1 cellular context compared by ENCODE assay signal in the genomic region with DNA sequence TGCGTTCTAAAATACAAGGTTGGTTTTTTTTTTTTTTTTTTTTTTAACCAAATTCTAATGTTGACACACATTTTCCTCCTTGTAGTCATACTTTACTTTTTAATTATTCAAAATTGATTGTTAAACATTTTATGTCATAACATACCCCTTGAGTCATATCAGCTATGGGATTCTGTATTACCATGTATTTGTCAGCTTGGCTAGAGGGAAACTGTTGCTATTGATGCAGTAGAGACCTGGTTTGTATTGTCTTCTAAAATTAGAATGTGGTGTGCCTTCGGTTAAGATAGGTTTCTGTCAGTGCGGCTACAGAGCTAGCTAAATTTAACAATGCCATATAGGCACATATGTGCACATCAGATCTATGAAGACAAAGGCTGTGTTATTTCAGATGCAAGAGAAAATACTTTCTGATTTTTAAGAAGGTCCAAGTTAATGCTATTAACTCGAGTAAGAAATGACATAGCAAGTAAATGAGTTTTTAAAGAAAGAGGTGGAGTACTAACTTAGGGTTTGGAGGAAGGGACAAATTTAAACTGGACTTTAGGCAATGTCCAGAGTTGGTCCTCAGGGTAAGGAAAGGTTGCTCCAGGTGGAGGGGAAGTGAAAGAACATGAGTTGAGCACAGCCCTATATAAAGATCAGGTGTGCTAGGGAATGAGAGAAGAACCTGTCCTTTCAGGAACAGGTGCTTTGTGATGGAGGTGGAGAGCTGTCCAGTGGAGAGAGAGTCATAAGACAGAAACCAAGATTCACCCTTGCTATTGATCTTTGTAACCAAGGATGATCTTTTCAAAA.
TF ChIP-seq lines count a peak whose summit lies in the region.

No MANE protein-coding gene starts in this region.

TF ChIP-seq in GM12878, 131 proteins besides CTCF, POLR2A, EP300 and RAD21 (continued from another document and continues in another):
- no peak for TF ChIP-seq REST (IDR thresholded peaks at IDR 0.05; ENCODE audit: low read depth, low read length)
- no peak for TF ChIP-seq ZNF274 (IDR thresholded peaks at IDR 0.05; ENCODE audit: insufficient read depth, insufficient read length)
- 0 out of 4 replicates have a peak, but pooled peaks of 1 of the 2 experiments have one; percentile 38 for TF ChIP-seq SRF (IDR thresholded peaks at IDR 0.05; ENCODE audit: low read depth in 2 of 2, low read length in 2 of 2)
- no peak for TF ChIP-seq TCF3 (IDR thresholded peaks at IDR 0.05; ENCODE audit: borderline replicate concordance, insufficient read depth, low read depth, low read length)
- peak; percentile 74 for TF ChIP-seq NFIC (IDR thresholded peaks at IDR 0.05; ENCODE audit: low read depth, low read length)
- TF ChIP-seq ZNF24 (IDR thresholded peaks at IDR 0.05): no peak
- TF ChIP-seq RFX5 (IDR thresholded peaks at IDR 0.05; ENCODE audit: low read depth, low read length): no peak
- TF ChIP-seq, protein P1, sequence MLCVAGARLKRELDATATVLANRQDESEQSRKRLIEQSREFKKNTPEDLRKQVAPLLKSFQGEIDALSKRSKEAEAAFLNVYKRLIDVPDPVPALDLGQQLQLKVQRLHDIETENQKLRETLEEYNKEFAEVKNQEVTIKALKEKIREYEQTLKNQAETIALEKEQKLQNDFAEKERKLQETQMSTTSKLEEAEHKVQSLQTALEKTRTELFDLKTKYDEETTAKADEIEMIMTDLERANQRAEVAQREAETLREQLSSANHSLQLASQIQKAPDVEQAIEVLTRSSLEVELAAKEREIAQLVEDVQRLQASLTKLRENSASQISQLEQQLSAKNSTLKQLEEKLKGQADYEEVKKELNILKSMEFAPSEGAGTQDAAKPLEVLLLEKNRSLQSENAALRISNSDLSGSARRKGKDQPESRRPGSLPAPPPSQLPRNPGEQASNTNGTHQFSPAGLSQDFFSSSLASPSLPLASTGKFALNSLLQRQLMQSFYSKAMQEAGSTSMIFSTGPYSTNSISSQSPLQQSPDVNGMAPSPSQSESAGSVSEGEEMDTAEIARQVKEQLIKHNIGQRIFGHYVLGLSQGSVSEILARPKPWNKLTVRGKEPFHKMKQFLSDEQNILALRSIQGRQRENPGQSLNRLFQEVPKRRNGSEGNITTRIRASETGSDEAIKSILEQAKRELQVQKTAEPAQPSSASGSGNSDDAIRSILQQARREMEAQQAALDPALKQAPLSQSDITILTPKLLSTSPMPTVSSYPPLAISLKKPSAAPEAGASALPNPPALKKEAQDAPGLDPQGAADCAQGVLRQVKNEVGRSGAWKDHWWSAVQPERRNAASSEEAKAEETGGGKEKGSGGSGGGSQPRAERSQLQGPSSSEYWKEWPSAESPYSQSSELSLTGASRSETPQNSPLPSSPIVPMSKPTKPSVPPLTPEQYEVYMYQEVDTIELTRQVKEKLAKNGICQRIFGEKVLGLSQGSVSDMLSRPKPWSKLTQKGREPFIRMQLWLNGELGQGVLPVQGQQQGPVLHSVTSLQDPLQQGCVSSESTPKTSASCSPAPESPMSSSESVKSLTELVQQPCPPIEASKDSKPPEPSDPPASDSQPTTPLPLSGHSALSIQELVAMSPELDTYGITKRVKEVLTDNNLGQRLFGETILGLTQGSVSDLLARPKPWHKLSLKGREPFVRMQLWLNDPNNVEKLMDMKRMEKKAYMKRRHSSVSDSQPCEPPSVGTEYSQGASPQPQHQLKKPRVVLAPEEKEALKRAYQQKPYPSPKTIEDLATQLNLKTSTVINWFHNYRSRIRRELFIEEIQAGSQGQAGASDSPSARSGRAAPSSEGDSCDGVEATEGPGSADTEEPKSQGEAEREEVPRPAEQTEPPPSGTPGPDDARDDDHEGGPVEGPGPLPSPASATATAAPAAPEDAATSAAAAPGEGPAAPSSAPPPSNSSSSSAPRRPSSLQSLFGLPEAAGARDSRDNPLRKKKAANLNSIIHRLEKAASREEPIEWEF (IDR thresholded peaks at IDR 0.05; ENCODE audit: insufficient replicate concordance, low read depth, low read length): no peak
- no peak for TF ChIP-seq SMAD5 (IDR thresholded peaks at IDR 0.05; ENCODE audit: low read depth)
- peak; percentile 86 for TF ChIP-seq RUNX3 (IDR thresholded peaks at IDR 0.05; ENCODE audit: low read length)
- TF ChIP-seq POU2F2 (IDR thresholded peaks at IDR 0.05; ENCODE audit: borderline replicate concordance, low read depth, low read length): peak; percentile 43; the same call in 1 of the 3 replicates
- no peak for TF ChIP-seq ZBTB11 (CRISPR knock-in tag; IDR thresholded peaks at IDR 0.05)
- peak; percentile 75 for TF ChIP-seq JUNB (IDR thresholded peaks at IDR 0.05)
- TF ChIP-seq ETV6 (conservative IDR thresholded peaks at IDR 0.05 in 1 of 2, IDR thresholded peaks at IDR 0.05 in 1 of 2; ENCODE audit: borderline replicate concordance in 1 of 2, low read depth in 1 of 2): no peak
- TF ChIP-seq IKZF1 (conservative IDR thresholded peaks at IDR 0.05): peak; percentile 43; the same call in 1 of the 2 replicates
- no peak for TF ChIP-seq CEBPB (IDR thresholded peaks at IDR 0.05; ENCODE audit: borderline replicate concordance in 1 of 2, low read depth in 2 of 2, low read length in 2 of 2)
- TF ChIP-seq ATF7 (IDR thresholded peaks at IDR 0.05; ENCODE audit: low read depth): peak; percentile 76
- TF ChIP-seq JUND (IDR thresholded peaks at IDR 0.05; ENCODE audit: low read depth, low read length): no peak; the same call in 1 of the 2 replicates
- TF ChIP-seq, protein P2, sequence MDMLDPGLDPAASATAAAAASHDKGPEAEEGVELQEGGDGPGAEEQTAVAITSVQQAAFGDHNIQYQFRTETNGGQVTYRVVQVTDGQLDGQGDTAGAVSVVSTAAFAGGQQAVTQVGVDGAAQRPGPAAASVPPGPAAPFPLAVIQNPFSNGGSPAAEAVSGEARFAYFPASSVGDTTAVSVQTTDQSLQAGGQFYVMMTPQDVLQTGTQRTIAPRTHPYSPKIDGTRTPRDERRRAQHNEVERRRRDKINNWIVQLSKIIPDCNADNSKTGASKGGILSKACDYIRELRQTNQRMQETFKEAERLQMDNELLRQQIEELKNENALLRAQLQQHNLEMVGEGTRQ (IDR thresholded peaks at IDR 0.05; ENCODE audit: borderline replicate concordance, low read depth, low read length): no peak
- no peak for TF ChIP-seq TCF12 (IDR thresholded peaks at IDR 0.05; ENCODE audit: low read depth, low read length)
- peak; percentile 24; the same call in 1 of the 2 replicates for TF ChIP-seq ZBED1 (IDR thresholded peaks at IDR 0.05; ENCODE audit: borderline replicate concordance)
- TF ChIP-seq, protein P3, sequence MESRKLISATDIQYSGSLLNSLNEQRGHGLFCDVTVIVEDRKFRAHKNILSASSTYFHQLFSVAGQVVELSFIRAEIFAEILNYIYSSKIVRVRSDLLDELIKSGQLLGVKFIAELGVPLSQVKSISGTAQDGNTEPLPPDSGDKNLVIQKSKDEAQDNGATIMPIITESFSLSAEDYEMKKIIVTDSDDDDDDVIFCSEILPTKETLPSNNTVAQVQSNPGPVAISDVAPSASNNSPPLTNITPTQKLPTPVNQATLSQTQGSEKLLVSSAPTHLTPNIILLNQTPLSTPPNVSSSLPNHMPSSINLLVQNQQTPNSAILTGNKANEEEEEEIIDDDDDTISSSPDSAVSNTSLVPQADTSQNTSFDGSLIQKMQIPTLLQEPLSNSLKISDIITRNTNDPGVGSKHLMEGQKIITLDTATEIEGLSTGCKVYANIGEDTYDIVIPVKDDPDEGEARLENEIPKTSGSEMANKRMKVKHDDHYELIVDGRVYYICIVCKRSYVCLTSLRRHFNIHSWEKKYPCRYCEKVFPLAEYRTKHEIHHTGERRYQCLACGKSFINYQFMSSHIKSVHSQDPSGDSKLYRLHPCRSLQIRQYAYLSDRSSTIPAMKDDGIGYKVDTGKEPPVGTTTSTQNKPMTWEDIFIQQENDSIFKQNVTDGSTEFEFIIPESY (IDR thresholded peaks at IDR 0.05): no peak
- TF ChIP-seq KDM1A (IDR thresholded peaks at IDR 0.05; ENCODE audit: borderline replicate concordance): no peak
- TF ChIP-seq CBFB (IDR thresholded peaks at IDR 0.05; ENCODE audit: low read depth): no peak
- no peak for TF ChIP-seq TCF7 (IDR thresholded peaks at IDR 0.05; ENCODE audit: borderline replicate concordance)
- TF ChIP-seq CHD1 (IDR thresholded peaks at IDR 0.05; ENCODE audit: low read depth, low read length): no peak
- no peak for TF ChIP-seq EGR1 (IDR thresholded peaks at IDR 0.05; ENCODE audit: borderline replicate concordance in 1 of 2, low read depth in 2 of 2, low read length in 2 of 2)
- no peak for TF ChIP-seq PML (IDR thresholded peaks at IDR 0.05; ENCODE audit: low read length)
- TF ChIP-seq, protein P4, sequence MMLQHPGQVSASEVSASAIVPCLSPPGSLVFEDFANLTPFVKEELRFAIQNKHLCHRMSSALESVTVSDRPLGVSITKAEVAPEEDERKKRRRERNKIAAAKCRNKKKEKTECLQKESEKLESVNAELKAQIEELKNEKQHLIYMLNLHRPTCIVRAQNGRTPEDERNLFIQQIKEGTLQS (IDR thresholded peaks at IDR 0.05; ENCODE audit: borderline replicate concordance, extremely low read depth, low read depth, low read length): no peak
- no peak for TF ChIP-seq NRF1 (conservative IDR thresholded peaks at IDR 0.05; ENCODE audit: low read depth, low read length)
- TF ChIP-seq HSF1 (IDR thresholded peaks at IDR 0.05; ENCODE audit: low read depth, low read length): no peak
- TF ChIP-seq PBX3 (IDR thresholded peaks at IDR 0.05; ENCODE audit: insufficient replicate concordance, low read depth, low read length): no peak
- TF ChIP-seq, protein P5, sequence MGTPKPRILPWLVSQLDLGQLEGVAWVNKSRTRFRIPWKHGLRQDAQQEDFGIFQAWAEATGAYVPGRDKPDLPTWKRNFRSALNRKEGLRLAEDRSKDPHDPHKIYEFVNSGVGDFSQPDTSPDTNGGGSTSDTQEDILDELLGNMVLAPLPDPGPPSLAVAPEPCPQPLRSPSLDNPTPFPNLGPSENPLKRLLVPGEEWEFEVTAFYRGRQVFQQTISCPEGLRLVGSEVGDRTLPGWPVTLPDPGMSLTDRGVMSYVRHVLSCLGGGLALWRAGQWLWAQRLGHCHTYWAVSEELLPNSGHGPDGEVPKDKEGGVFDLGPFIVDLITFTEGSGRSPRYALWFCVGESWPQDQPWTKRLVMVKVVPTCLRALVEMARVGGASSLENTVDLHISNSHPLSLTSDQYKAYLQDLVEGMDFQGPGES (IDR thresholded peaks at IDR 0.05): no peak
- TF ChIP-seq MAX (IDR thresholded peaks at IDR 0.05; ENCODE audit: low read depth, low read length): no peak
